9 cellular contexts compared by ENCODE assay signal in genomic region chr7:36192050-36192824, GRCh38. TPM values are rescaled to one million over a fixed set of nuclear protein-coding genes. Genes with fewer than 3 reads are reported as not detected.
A peak's percentile ranks its signal among the peaks of the same experiment; 100 is the strongest.
DNase-seq lines count a peak whose midpoint lies in the region; ATAC-seq, FAIRE-seq and TF ChIP-seq lines count a peak whose summit lies in the region.
"Had no signal": no experiment of that assay in that cellular context is flagged by ENCODE, and none has a peak within 500 bp of the region (broad histone marks: within the 10 kb centered on the region; RNA-seq: fewer than 3 reads in every experiment).

No MANE protein-coding gene starts in this region.

- H3K4me1 ChIP-seq in pancreas (no peaks in the 10 kb centered on the region), thyroid gland (peaks cover 0 to 6% of the 10 kb centered on the region in 2 donors)

- intact Hi-C loops in pancreas (cut with DNase I) (no loop called here), thyroid gland (cut with DNase I) (no loop called here)

- H3K27me3 ChIP-seq in brain microvascular endothelial cell (replicated peaks) (no peaks in the 10 kb centered on the region), pancreas (no peaks in the 10 kb centered on the region), thyroid gland (no peaks in the 10 kb centered on the region)

- TF ChIP-seq CTCF in brain microvascular endothelial cell (IDR thresholded peaks at IDR 0.05; ENCODE audit: low read depth, low read length, missing control alignments) = no peak
- TF ChIP-seq CTCF in pancreas (IDR thresholded peaks at IDR 0.05) = no peak
- no peak for TF ChIP-seq CTCF in thyroid gland (IDR thresholded peaks at IDR 0.05)

- no peak for FAIRE-seq in pancreas (lab: Jason Lieb, UNC)
- FAIRE-seq: endothelial cell of umbilical vein had no signal

- H3K9me3 ChIP-seq in pancreas (no peaks in the 10 kb centered on the region), thyroid gland (no peaks in the 10 kb centered on the region)

- H3K36me3 ChIP-seq in brain microvascular endothelial cell (replicated peaks) = no peaks in the 10 kb centered on the region
- no peaks in the 10 kb centered on the region for H3K36me3 ChIP-seq in pancreas
- H3K36me3 ChIP-seq in thyroid gland = no peaks in the 10 kb centered on the region

- DNase-seq in GM04504 (ENCODE audit: low read depth) (peak; percentile 84), brain microvascular endothelial cell (peak; percentile 23), pancreas (no peak), cerebellum (ENCODE audit: low spot score) (no peak), HuH-7.5 (ENCODE audit: low spot score) (no peak), thyroid gland (no peak)

- TF ChIP-seq POLR2A in thyroid gland (IDR thresholded peaks at IDR 0.05) = no peak

- ATAC-seq in HG03439 (IDR thresholded peaks at IDR 0.05; ENCODE audit: unreplicated experiment) = peak; percentile 56
- ATAC-seq in pancreas = peak in 3 of 4 donors; percentile 43 to 74 (median 73)
- ATAC-seq in HG03045 (IDR thresholded peaks at IDR 0.05; ENCODE audit: unreplicated experiment) = no peak

- 78% methylated on average over 11 of the region's 11 CpGs for WGBS in pancreas, 2 donors
- 89 to 91% methylated on average over 11 of the region's 11 CpGs for WGBS in thyroid gland, 2 donors

- H3K27ac ChIP-seq in brain microvascular endothelial cell = no peak overlapping the region
- no peak overlapping the region for H3K27ac ChIP-seq in pancreas
- H3K27ac ChIP-seq in thyroid gland = no peak overlapping the region

- in situ Hi-C loops in brain microvascular endothelial cell (cut with HindIII; ENCODE audit: low pct_ligation_motif_present, low sequenced_read_pairs) = no loop called here

- H3K4me3 ChIP-seq in brain microvascular endothelial cell (ENCODE audit: low read depth, low read length) (no peak overlapping the region), pancreas (no peak overlapping the region), thyroid gland (replicated peaks in 1 of 3) (no peak overlapping the region)

RNA-seq across cellular contexts. Expression of gene EEPD1, which starts 39.2 kb away (rescaled TPM):
- total RNA-seq in pancreas (10 to 100 TPM in 2 of 6 donors, 1 to 10 TPM in 4; 7.1 to 13.0 (median 8.9) TPM), cerebellum (12.1 TPM), thyroid gland (1 to 10 TPM; 2.2 to 9.3 (median 6.2) TPM)
- 10 to 100 TPM; 29.8 to 60.5 TPM for polyA plus RNA-seq in pancreas

Comparison
In these comparisons a context has a peak if more than half of its experiments do, and no peak if none do; other contexts are left out.
1. DNase-seq: peak in GM04504 (single experiment) and brain microvascular endothelial cell (single experiment); none in pancreas (0 of 6), cerebellum (single experiment), HuH-7.5 (single experiment) and thyroid gland (0 of 2).